1 cellular context compared by ENCODE assay signal in genomic region chr6:17200395-17200794, GRCh38.
A peak's percentile ranks its signal among the peaks of the same experiment; 100 is the strongest.
TF ChIP-seq lines count a peak whose summit lies in the region.

No MANE protein-coding gene starts in this region.

TF ChIP-seq in H1, 55 proteins besides CTCF, POLR2A, EP300 and RAD21:
- TF ChIP-seq CHD7 (IDR thresholded peaks at IDR 0.05; ENCODE audit: insufficient replicate concordance, low read length) (no peak), TAF1 (IDR thresholded peaks at IDR 0.05; ENCODE audit: low read depth, low read length) (no peak), E2F6 (IDR thresholded peaks at IDR 0.05) (peak; percentile 89), USF2 (IDR thresholded peaks at IDR 0.05; ENCODE audit: low read length) (no peak), HDAC2 (IDR thresholded peaks at IDR 0.05; ENCODE audit: borderline replicate concordance in 1 of 2, low read depth in 2 of 2, low read length in 2 of 2) (peak in 1 of 2 experiments; percentile 70; a peak in 1 of 4 replicates), RXRA (IDR thresholded peaks at IDR 0.05; ENCODE audit: insufficient read depth, low read depth, low read length) (no peak), YY1 (IDR thresholded peaks at IDR 0.05; ENCODE audit: low read depth, low read length) (0 out of 2 replicates have a peak, but pooled peaks have one; percentile 38), TAF7 (optimal IDR thresholded peaks at IDR 0.05; ENCODE audit: borderline replicate concordance, low read depth, low read length) (no peak), KDM4A (IDR thresholded peaks at IDR 0.05; ENCODE audit: low read depth, low read length, severe bottlenecking) (peak; percentile 56), CTBP2 (IDR thresholded peaks at IDR 0.05; ENCODE audit: borderline replicate concordance, insufficient read depth, insufficient read length, low read length) (no peak), CHD1 (IDR thresholded peaks at IDR 0.05; ENCODE audit: low read depth, low read length) (no peak), SIX5 (IDR thresholded peaks at IDR 0.05; ENCODE audit: low read depth, low read length) (no peak), RNF2 (IDR thresholded peaks at IDR 0.05; ENCODE audit: borderline replicate concordance, low read depth, low read length, missing control alignments, poor library complexity, severe bottlenecking) (no peak), SAP30 (IDR thresholded peaks at IDR 0.05; ENCODE audit: insufficient read depth, insufficient replicate concordance, low read length) (no peak), MAFK (IDR thresholded peaks at IDR 0.05; ENCODE audit: low read depth, low read length) (no peak), MAX (IDR thresholded peaks at IDR 0.05) (peak; percentile 76), CBX8 (IDR thresholded peaks at IDR 0.05; ENCODE audit: borderline replicate concordance, low read depth, low read length) (no peak), RFX5 (IDR thresholded peaks at IDR 0.05; ENCODE audit: borderline replicate concordance, low read depth, low read length) (no peak), BRCA1 (IDR thresholded peaks at IDR 0.05; ENCODE audit: low read depth, low read length) (no peak), BACH1 (IDR thresholded peaks at IDR 0.05; ENCODE audit: low read length) (peak; percentile 83), SIRT6 (IDR thresholded peaks at IDR 0.05; ENCODE audit: low read length) (no peak), KDM1A (IDR thresholded peaks at IDR 0.05; ENCODE audit: borderline replicate concordance, low read length) (no peak), EZH2 (IDR thresholded peaks at IDR 0.05; ENCODE audit: low read depth, low read length, severe bottlenecking) (no peak), TBP (IDR thresholded peaks at IDR 0.05; ENCODE audit: low read depth, low read length) (peak; percentile 88), SRF (IDR thresholded peaks at IDR 0.05; ENCODE audit: low read depth, low read length) (no peak), CHD2 (IDR thresholded peaks at IDR 0.05; ENCODE audit: low read length) (no peak), CEBPB (IDR thresholded peaks at IDR 0.05; ENCODE audit: low read depth, low read length) (no peak), POLR2AphosphoS5 (IDR thresholded peaks at IDR 0.05; ENCODE audit: low read depth, low read length) (no peak), CREB1 (IDR thresholded peaks at IDR 0.05) (peak; percentile 24; the same call in 1 of the 2 replicates), RBBP5 (IDR thresholded peaks at IDR 0.05; ENCODE audit: borderline replicate concordance, low read depth, low read length) (no peak), HDAC6 (IDR thresholded peaks at IDR 0.05; ENCODE audit: low read depth, low read length) (no peak), JUND (IDR thresholded peaks at IDR 0.05; ENCODE audit: low read length) (no peak)
